In the genomic region with DNA sequence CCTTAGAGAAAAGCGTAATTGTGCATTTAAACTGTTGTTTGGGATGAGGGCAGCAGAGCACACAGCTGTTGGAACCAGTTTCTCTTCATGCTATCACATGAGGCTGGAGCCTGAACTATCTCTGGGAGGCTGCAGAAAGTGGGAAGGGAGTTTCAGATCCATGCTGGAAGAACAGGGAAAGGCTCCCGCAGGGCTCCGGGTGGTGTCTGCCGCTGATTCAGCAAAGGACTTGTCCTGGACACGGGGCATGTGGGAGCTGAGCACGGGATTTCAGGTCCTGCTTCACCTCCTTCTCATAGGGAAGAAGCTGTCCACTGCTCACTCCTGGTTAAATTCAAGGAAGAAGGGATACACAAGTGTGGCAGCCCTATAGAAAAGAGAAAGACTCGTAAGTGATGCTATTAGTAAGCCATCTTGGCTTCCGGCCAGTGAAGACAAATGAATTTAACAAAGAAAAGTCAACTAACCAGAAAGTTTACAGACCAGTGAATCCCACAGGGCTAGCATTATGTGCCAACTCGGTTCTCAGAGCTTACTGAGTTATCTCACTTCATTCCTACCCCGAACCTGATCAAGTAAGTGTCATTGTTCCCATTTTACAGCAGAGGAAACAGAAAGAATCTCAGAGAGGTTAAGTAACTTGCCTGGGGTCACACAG, we compare ENCODE assay signal across 1 cellular context.
TF ChIP-seq lines count a peak whose summit lies in the region.

No MANE protein-coding gene starts in this region.

TF ChIP-seq in H1, 55 proteins besides CTCF, POLR2A, EP300 and RAD21:
- peak; percentile 34; the same call in 1 of the 2 replicates for TF ChIP-seq KDM1A (IDR thresholded peaks at IDR 0.05; ENCODE audit: borderline replicate concordance, low read length)
- TF ChIP-seq FOSL1 (IDR thresholded peaks at IDR 0.05; ENCODE audit: insufficient read depth, low read depth, low read length) = no peak
